ENCODE assay signal across 25 cellular contexts in genomic region chr18:40387130-40387821, GRCh38.
"Had no signal": no experiment of that assay in that cellular context is flagged by ENCODE, and none has a peak within 500 bp of the region (broad histone marks: within the 10 kb centered on the region; RNA-seq: fewer than 3 reads in every experiment).

No MANE protein-coding gene starts in this region.

- FAIRE-seq: islet of Langerhans, kidney had no signal

- ATAC-seq: naive thymus-derived CD4-positive, alpha-beta T cell; natural killer cell treated with Interleukin-12 subunit alpha and Interleukin-12 subunit beta and Interleukin-15 and Interleukin-18, amount 100 ng/mL, for 72 hours; right lobe of liver; stimulated activated naive B cell treated with anti-CD40 and anti-IgM and Interleukin-4, amounts not matched to agents 10 μg/mL and 1 μg/mL and 100 μg/mL, for 72 hours; stimulated activated naive CD8-positive, alpha-beta T cell treated with anti-CD3 and anti-CD28 coated beads, Interleukin-15, Interleukin-2, amounts not matched to agents 100 U/mL and 50 U/mL, for 24 hours; upper lobe of right lung had no signal

- H3K36me3 Mint-ChIP-seq: immature natural killer cell; mesothelial cell of epicardium; naive thymus-derived CD4-positive, alpha-beta T cell; natural killer cell treated with Interleukin-12 subunit alpha and Interleukin-12 subunit beta and Interleukin-15 and Interleukin-18, amount 100 ng/mL, for 72 hours; stimulated activated naive B cell treated with anti-CD40 and anti-IgM and Interleukin-4, amounts not matched to agents 10 μg/mL and 1 μg/mL and 100 μg/mL, for 72 hours had no signal

- DNase-seq: hypothalamus; immature natural killer cell; kidney; left ventricle myocardium inferior; mesendoderm; naive thymus-derived CD4-positive, alpha-beta T cell; ovary; right lobe of liver; stimulated activated CD4-positive, alpha-beta T cell treated with anti-CD3 and anti-CD28 coated beads, Interleukin-2, amount 100 ng/mL, for 24 hours; stimulated activated CD4-positive, alpha-beta T cell treated with anti-CD3 and anti-CD28 coated beads, Interleukin-4, amount 100 ng/mL, for 1 hour; stimulated activated naive B cell treated with anti-CD40 and anti-IgM and Interleukin-4, amounts not matched to agents 10 μg/mL and 1 μg/mL and 100 μg/mL, for 72 hours; stimulated activated naive CD8-positive, alpha-beta T cell treated with anti-CD3 and anti-CD28 coated beads, Interleukin-15, Interleukin-2, amounts not matched to agents 100 U/mL and 50 U/mL, for 24 hours; stomach; testis; thyroid gland; trophoblast cell; upper lobe of right lung; uterus had no signal

- H3K27me3 Mint-ChIP-seq: naive thymus-derived CD4-positive, alpha-beta T cell; natural killer cell treated with Interleukin-12 subunit alpha and Interleukin-12 subunit beta and Interleukin-15 and Interleukin-18, amount 100 ng/mL, for 72 hours; progenitor cell of endocrine pancreas; stimulated activated naive B cell treated with anti-CD40 and anti-IgM and Interleukin-4, amounts not matched to agents 10 μg/mL and 1 μg/mL and 100 μg/mL, for 72 hours had no signal

- H3K9me3 Mint-ChIP-seq: mesothelial cell of epicardium had no signal

- H3K27ac Mint-ChIP-seq: immature natural killer cell; mesothelial cell of epicardium; naive thymus-derived CD4-positive, alpha-beta T cell; natural killer cell treated with Interleukin-12 subunit alpha and Interleukin-12 subunit beta and Interleukin-15 and Interleukin-18, amount 100 ng/mL, for 72 hours; progenitor cell of endocrine pancreas; stimulated activated naive B cell treated with anti-CD40 and anti-IgM and Interleukin-4, amounts not matched to agents 10 μg/mL and 1 μg/mL and 100 μg/mL, for 72 hours had no signal

- H3K4me3 ChIP-seq: left ventricle myocardium inferior, lung, ovary, right atrium auricular region, right lobe of liver, smooth muscle cell, stomach, testis, thyroid gland, upper lobe of right lung, uterus had no signal

- H3K4me1 Mint-ChIP-seq: immature natural killer cell; mesothelial cell of epicardium; naive thymus-derived CD4-positive, alpha-beta T cell; stimulated activated naive B cell treated with anti-CD40 and anti-IgM and Interleukin-4, amounts not matched to agents 10 μg/mL and 1 μg/mL and 100 μg/mL, for 72 hours had no signal

- H3K4me3 Mint-ChIP-seq: immature natural killer cell; mesothelial cell of epicardium; naive thymus-derived CD4-positive, alpha-beta T cell; natural killer cell treated with Interleukin-12 subunit alpha and Interleukin-12 subunit beta and Interleukin-15 and Interleukin-18, amount 100 ng/mL, for 72 hours; stimulated activated naive B cell treated with anti-CD40 and anti-IgM and Interleukin-4, amounts not matched to agents 10 μg/mL and 1 μg/mL and 100 μg/mL, for 72 hours had no signal
